Comparison of ENCODE assay signal across 1 cellular context in the genomic region with DNA sequence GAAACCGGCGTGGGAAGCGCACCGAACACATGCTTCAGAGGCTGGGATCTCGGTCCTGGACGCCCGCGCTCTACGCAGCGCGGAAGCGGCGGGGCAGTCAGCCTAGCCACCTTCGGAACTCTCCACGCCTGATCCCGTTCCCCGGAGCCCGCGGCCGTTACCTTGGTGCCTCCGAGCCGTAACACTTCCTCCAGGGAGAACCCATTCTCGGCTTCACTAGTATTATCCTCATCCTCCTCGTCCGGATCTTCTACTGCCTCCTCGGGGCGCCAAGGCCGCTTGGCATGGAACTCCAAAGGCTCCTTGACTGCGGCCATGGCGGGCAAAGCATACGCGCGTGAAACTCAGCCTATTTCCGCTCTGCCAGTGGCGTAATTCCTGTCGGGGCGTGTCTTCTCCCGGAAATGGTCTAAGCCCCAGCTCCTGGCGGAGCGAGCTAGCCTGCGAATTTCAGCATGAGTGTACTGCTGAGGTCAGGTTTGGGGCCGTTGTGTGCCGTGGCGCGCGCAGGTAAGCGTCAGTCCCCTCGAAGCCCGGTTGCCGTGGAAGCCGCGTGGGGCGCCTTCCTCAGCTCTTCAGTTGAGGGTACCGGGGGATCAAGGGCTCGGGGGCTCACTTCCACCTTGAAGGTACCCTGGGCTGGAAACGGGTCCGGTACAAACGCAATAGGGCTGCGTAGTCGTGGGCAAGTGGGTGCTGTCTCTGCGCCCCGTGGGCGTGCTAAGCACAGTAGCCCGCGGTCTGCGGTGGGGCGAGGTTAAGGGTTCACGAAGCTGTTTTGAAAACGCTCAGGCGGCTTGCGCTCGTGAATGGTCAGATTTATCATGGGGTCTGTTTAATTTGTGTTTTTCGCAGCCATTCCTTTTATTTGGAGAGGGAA.
TF ChIP-seq lines count a peak whose summit lies in the region.

A gene with protein sequence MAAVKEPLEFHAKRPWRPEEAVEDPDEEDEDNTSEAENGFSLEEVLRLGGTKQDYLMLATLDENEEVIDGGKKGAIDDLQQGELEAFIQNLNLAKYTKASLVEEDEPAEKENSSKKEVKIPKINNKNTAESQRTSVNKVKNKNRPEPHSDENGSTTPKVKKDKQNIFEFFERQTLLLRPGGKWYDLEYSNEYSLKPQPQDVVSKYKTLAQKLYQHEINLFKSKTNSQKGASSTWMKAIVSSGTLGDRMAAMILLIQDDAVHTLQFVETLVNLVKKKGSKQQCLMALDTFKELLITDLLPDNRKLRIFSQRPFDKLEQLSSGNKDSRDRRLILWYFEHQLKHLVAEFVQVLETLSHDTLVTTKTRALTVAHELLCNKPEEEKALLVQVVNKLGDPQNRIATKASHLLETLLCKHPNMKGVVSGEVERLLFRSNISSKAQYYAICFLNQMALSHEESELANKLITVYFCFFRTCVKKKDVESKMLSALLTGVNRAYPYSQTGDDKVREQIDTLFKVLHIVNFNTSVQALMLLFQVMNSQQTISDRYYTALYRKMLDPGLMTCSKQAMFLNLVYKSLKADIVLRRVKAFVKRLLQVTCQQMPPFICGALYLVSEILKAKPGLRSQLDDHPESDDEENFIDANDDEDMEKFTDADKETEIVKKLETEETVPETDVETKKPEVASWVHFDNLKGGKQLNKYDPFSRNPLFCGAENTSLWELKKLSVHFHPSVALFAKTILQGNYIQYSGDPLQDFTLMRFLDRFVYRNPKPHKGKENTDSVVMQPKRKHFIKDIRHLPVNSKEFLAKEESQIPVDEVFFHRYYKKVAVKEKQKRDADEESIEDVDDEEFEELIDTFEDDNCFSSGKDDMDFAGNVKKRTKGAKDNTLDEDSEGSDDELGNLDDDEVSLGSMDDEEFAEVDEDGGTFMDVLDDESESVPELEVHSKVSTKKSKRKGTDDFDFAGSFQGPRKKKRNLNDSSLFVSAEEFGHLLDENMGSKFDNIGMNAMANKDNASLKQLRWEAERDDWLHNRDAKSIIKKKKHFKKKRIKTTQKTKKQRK (minus strand): TSS at position 346 of the 880 bp plus-strand sequence. CDS start 29 bp downstream, at position 317.
A gene with protein sequence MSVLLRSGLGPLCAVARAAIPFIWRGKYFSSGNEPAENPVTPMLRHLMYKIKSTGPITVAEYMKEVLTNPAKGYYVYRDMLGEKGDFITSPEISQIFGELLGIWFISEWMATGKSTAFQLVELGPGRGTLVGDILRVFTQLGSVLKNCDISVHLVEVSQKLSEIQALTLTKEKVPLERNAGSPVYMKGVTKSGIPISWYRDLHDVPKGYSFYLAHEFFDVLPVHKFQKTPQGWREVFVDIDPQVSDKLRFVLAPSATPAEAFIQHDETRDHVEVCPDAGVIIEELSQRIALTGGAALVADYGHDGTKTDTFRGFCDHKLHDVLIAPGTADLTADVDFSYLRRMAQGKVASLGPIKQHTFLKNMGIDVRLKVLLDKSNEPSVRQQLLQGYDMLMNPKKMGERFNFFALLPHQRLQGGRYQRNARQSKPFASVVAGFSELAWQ (plus strand): TSS at position 408 of the 880 bp plus-strand sequence. CDS start 48 bp downstream, at position 456.

TF ChIP-seq in HCT116, 20 proteins besides CTCF, POLR2A, EP300 and RAD21 (continued from another document):
- TF ChIP-seq ZFX (IDR thresholded peaks at IDR 0.05), result no peak
- TF ChIP-seq, protein P1, sequence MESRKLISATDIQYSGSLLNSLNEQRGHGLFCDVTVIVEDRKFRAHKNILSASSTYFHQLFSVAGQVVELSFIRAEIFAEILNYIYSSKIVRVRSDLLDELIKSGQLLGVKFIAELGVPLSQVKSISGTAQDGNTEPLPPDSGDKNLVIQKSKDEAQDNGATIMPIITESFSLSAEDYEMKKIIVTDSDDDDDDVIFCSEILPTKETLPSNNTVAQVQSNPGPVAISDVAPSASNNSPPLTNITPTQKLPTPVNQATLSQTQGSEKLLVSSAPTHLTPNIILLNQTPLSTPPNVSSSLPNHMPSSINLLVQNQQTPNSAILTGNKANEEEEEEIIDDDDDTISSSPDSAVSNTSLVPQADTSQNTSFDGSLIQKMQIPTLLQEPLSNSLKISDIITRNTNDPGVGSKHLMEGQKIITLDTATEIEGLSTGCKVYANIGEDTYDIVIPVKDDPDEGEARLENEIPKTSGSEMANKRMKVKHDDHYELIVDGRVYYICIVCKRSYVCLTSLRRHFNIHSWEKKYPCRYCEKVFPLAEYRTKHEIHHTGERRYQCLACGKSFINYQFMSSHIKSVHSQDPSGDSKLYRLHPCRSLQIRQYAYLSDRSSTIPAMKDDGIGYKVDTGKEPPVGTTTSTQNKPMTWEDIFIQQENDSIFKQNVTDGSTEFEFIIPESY (IDR thresholded peaks at IDR 0.05; ENCODE audit: extremely low read depth, insufficient replicate concordance, low read length), result no peak
- TF ChIP-seq TCF7L2 (IDR thresholded peaks at IDR 0.05; ENCODE audit: borderline replicate concordance, extremely low read depth, insufficient read depth, insufficient read length), result no peak
- peak; percentile 94 for TF ChIP-seq SIN3A (IDR thresholded peaks at IDR 0.05; ENCODE audit: low read depth)
- TF ChIP-seq, protein P2, sequence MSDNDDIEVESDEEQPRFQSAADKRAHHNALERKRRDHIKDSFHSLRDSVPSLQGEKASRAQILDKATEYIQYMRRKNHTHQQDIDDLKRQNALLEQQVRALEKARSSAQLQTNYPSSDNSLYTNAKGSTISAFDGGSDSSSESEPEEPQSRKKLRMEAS (IDR thresholded peaks at IDR 0.05), result peak; percentile 92
- TF ChIP-seq YY1 (IDR thresholded peaks at IDR 0.05; ENCODE audit: extremely low read depth, insufficient replicate concordance, low read depth, low read length), result peak; percentile 94
- no peak for TF ChIP-seq SRF (IDR thresholded peaks at IDR 0.05; ENCODE audit: low read depth)
- TF ChIP-seq ELF1 (IDR thresholded peaks at IDR 0.05; ENCODE audit: borderline replicate concordance, low read depth), result peak; percentile 75
- TF ChIP-seq CEBPB (IDR thresholded peaks at IDR 0.05; ENCODE audit: low read depth), result peak; percentile 15; the same call in 1 of the 2 replicates
- no peak for TF ChIP-seq FOSL1 (IDR thresholded peaks at IDR 0.05; ENCODE audit: low read depth)
- peak; percentile 28; the same call in 1 of the 2 replicates for TF ChIP-seq CBX3 (IDR thresholded peaks at IDR 0.05; ENCODE audit: low read depth)
- TF ChIP-seq, protein P3, sequence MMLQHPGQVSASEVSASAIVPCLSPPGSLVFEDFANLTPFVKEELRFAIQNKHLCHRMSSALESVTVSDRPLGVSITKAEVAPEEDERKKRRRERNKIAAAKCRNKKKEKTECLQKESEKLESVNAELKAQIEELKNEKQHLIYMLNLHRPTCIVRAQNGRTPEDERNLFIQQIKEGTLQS (IDR thresholded peaks at IDR 0.05), result no peak
- TF ChIP-seq ZNF274 (IDR thresholded peaks at IDR 0.05; ENCODE audit: low read depth, low read length), result no peak
- TF ChIP-seq SP1 (IDR thresholded peaks at IDR 0.05; ENCODE audit: low read depth), result peak; percentile 44
